In the genomic region with DNA sequence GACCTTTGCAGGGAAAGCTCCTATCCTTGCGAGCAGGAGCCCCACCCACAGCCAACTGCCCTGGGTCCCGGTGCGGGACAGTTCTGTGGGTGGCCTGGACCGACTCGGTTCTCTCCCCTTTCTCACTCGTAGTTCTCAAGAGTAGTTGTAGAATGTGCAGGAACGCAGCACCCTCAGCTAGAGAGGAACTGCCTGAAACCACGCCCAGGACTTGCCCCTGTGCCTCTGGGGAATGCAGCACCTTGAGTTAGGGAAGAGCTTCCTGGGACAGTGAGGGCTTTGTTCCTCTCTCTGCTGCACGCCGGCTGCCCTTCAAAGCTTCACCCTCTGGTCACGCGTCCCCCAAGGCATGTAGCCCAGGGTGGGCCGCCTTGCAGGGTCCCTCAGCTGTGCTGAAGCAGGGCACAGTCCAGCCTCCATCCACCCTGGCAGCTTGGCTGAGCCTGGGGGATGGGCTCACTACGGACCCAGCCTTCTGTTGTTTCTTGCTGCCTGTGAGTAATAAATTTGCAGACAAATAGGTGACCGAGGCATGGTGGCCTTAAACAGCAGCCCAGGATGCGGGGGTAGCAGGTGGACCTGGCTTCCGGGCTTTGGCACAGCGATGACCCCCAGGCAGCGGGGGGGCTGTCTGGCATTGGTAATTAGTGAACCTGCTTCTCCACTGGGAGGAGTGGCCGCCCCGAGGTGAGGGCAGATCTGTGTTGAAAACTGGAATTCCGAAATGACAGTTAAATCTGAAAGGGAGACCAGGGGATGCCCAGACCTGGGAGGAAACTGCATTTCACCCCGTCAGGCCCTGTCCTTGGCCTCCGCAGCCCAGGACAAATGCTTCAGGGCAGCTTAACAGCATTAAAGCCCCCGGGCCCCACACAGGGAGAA, we compare ENCODE assay signal across 1 cellular context.
TF ChIP-seq lines count a peak whose summit lies in the region.

No MANE protein-coding gene starts in this region.

TF ChIP-seq in K562, 482 proteins besides CTCF, POLR2A, EP300 and RAD21 (continued from another document):
- TF ChIP-seq, protein P1, sequence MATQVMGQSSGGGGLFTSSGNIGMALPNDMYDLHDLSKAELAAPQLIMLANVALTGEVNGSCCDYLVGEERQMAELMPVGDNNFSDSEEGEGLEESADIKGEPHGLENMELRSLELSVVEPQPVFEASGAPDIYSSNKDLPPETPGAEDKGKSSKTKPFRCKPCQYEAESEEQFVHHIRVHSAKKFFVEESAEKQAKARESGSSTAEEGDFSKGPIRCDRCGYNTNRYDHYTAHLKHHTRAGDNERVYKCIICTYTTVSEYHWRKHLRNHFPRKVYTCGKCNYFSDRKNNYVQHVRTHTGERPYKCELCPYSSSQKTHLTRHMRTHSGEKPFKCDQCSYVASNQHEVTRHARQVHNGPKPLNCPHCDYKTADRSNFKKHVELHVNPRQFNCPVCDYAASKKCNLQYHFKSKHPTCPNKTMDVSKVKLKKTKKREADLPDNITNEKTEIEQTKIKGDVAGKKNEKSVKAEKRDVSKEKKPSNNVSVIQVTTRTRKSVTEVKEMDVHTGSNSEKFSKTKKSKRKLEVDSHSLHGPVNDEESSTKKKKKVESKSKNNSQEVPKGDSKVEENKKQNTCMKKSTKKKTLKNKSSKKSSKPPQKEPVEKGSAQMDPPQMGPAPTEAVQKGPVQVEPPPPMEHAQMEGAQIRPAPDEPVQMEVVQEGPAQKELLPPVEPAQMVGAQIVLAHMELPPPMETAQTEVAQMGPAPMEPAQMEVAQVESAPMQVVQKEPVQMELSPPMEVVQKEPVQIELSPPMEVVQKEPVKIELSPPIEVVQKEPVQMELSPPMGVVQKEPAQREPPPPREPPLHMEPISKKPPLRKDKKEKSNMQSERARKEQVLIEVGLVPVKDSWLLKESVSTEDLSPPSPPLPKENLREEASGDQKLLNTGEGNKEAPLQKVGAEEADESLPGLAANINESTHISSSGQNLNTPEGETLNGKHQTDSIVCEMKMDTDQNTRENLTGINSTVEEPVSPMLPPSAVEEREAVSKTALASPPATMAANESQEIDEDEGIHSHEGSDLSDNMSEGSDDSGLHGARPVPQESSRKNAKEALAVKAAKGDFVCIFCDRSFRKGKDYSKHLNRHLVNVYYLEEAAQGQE (CRISPR knock-in tag; IDR thresholded peaks at IDR 0.05; ENCODE audit: low read depth): no peak
